Comparison of ENCODE assay signal across 23 cellular contexts in the genomic region with DNA sequence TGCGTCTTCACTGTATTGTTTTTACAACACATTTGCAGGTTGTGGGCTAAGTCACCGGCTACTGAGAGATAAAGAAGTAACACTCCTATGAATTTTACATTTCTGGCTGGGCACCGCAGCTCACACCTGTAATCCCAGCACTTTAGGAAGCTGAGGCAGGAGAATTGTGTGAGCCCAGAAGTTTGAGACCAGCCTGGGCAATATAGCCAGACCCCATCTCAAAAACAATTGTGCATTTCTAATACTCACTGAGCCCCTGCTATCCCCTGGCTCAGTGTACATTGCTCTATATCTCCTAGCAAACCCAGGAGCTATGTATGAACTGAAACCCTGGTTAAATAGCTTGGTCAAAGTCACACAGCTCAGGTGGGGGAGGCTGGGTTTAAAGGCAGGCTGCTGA.
DNase-seq lines count a peak whose midpoint lies in the region; ATAC-seq, FAIRE-seq and TF ChIP-seq lines count a peak whose summit lies in the region.
"Had no signal": no experiment of that assay in that cellular context is flagged by ENCODE, and none has a peak within 500 bp of the region (broad histone marks: within the 10 kb centered on the region; RNA-seq: fewer than 3 reads in every experiment).

No MANE protein-coding gene starts in this region.

- TF ChIP-seq RAD21 in HepG2 (CRISPR knock-in tag; IDR thresholded peaks at IDR 0.05) = no peak

- H3K79me2 ChIP-seq in ACC112 (ENCODE audit: control insufficient read depth, insufficient read depth, low read length, unreplicated experiment) (no peaks in the 10 kb centered on the region), HepG2 (ENCODE audit: insufficient read depth, low read length) (no peaks in the 10 kb centered on the region)

- no peaks in the 10 kb centered on the region for H3K36me3 Mint-ChIP-seq in WTC11
- H3K36me3 Mint-ChIP-seq: mesothelial cell of epicardium; stimulated activated memory B cell treated with anti-CD40 and anti-IgM and Interleukin-4, amounts not matched to agents 10 μg/mL and 1 μg/mL and 100 μg/mL, for 72 hours had no signal

- H3K27me3 Mint-ChIP-seq in WTC11 (ENCODE audit: low read depth) = peaks cover 31% of the 10 kb centered on the region
- H3K27me3 Mint-ChIP-seq: stimulated activated memory B cell treated with anti-CD40 and anti-IgM and Interleukin-4, amounts not matched to agents 10 μg/mL and 1 μg/mL and 100 μg/mL, for 72 hours had no signal

- no peak overlapping the region for H3K4me3 ChIP-seq in ACC112 (ENCODE audit: low read depth, low read length)
- H3K4me3 ChIP-seq in HEK293 (ENCODE audit: low read depth, low read length) = no peak overlapping the region
- H3K4me3 ChIP-seq in HepG2 (replicated peaks in 1 of 3; ENCODE audit: insufficient read depth in 1 of 3, low read depth in 2 of 3, low read length in 3 of 3) = peak overlapping the region in 2 of 3 experiments; percentile 67 to 73; a peak in 4 of 6 replicates

- CTCF ChIA-PET in HEK293 (lab: Yijun Ruan, JAX) = interaction anchor here (1.1 to 1.8 kb wide), 3 partner anchors 10 to 468 kb away, joined by 3 to 4 read pairs (median 4); no protein-coding TSS in a partner anchor
- CTCF ChIA-PET in WTC11 (lab: Charles Lee) = interaction anchor here (0.7 to 2.6 kb wide), 4 partner anchors 11 to 37 kb away, joined by 3 to 11 read pairs (median 3); no protein-coding TSS in a partner anchor
- CTCF ChIA-PET in HepG2 (lab: Yijun Ruan, JAX; ENCODE audit: low intra/inter-chr PET ratio, low total read pairs) = no interaction called here

- in situ Hi-C loops in HepG2 (cut with HindIII; ENCODE audit: extremely low pct_ligation_motif_present, low pct_unique_long_range_greater_than_20kb) = no loop called here

- intact Hi-C loops in HepG2 (cut with micrococcal nuclease; ENCODE audit: unreplicated experiment) = loop anchor here (5.0 to 10.0 kb wide), 2 partner anchors 111 to 166 kb away; partner anchors contain the start of gene ZNF281

- no peak overlapping the region for H3K27ac Mint-ChIP-seq in WTC11
- H3K27ac Mint-ChIP-seq: endodermal cell, mesothelial cell of epicardium had no signal

- H3K9me3 ChIP-seq in HEK293 (ENCODE audit: control insufficient read depth, insufficient read depth, low read depth, low read length) (no peaks in the 10 kb centered on the region), HepG2 (ENCODE audit: low read length) (no peaks in the 10 kb centered on the region)
- H3K9me3 ChIP-seq: Caco-2, Peyer's patch, tibial nerve had no signal

- H3K36me3 ChIP-seq in ACC112 (ENCODE audit: insufficient read depth, low read length) (no peaks in the 10 kb centered on the region), HEK293 (ENCODE audit: control insufficient read depth in 2 of 2, insufficient read depth in 1 of 2, low read length in 2 of 2) (no peaks in the 10 kb centered on the region), HepG2 (replicated peaks in 1 of 2; ENCODE audit: control insufficient read depth in 1 of 2, insufficient read depth in 2 of 2, low read length in 2 of 2) (no peaks in the 10 kb centered on the region)
- H3K36me3 ChIP-seq: Peyer's patch, tibial nerve had no signal

- H4K20me1 ChIP-seq in HepG2 (ENCODE audit: insufficient read depth, low read length) = no peaks in the 10 kb centered on the region

- peaks cover 19% of the 10 kb centered on the region for H3K4me1 Mint-ChIP-seq in WTC11

- H3K4me3 Mint-ChIP-seq in WTC11 = no peak overlapping the region

- H3K4me1 ChIP-seq in ACC112 (ENCODE audit: control insufficient read depth, insufficient read depth, low read length, unreplicated experiment) (no peaks in the 10 kb centered on the region), HEK293 (ENCODE audit: control insufficient read depth, insufficient read depth, low read length) (no peaks in the 10 kb centered on the region), HepG2 (ENCODE audit: insufficient read depth, low read length) (peaks cover 51% of the 10 kb centered on the region)

- no peak for TF ChIP-seq CTCF in HEK293 (tag by site-specific recombination; IDR thresholded peaks at IDR 0.05)
- TF ChIP-seq CTCF in WTC11 (IDR thresholded peaks at IDR 0.05) = no peak
- TF ChIP-seq CTCF in HepG2 (CRISPR knock-in tag; IDR thresholded peaks at IDR 0.05) = no peak

- no peak for FAIRE-seq in HepG2 (lab: Jason Lieb, UNC)

- peak overlapping the region; percentile 29; the same call in 1 of the 2 replicates for H3K9ac ChIP-seq in HepG2 (ENCODE audit: insufficient read depth, low read depth, low read length)

- H3K27me3 ChIP-seq in ACC112 (ENCODE audit: insufficient read depth, low read length) = no peaks in the 10 kb centered on the region
- peaks cover 0 to 14% of the 10 kb centered on the region in 2 experiments; a peak in 2 of 5 replicates for H3K27me3 ChIP-seq in HepG2 (ENCODE audit: control insufficient read depth in 1 of 2, insufficient read depth in 2 of 2, low read length in 2 of 2)
- H3K27me3 ChIP-seq: Peyer's patch, tibial nerve had no signal

- peak overlapping the region; percentile 89 for H3K4me2 ChIP-seq in HepG2 (ENCODE audit: low read depth, low read length)

- 72% methylated on average over 3 of the region's 3 CpGs for WGBS in HepG2 (ENCODE audit: low lambda C conversion rate)

- H2AFZ ChIP-seq in ACC112 (ENCODE audit: low read length, unreplicated experiment) (peak overlapping the region; percentile 78), HepG2 (ENCODE audit: low read length) (no peak overlapping the region)

- DNase-seq in WTC11 (ENCODE audit: low spot score) (no peak), HepG2 (ENCODE audit: low spot score) (no peak), substantia nigra (lab: John Stamatoyannopoulos, UW) (no peak), H4 (ENCODE audit: low spot score) (no peak)
- DNase-seq: activated CD4-positive, alpha-beta T cell treated with anti-CD3 and anti-CD28 coated beads for 4 hours; activated effector memory CD4-positive, alpha-beta T cell treated with anti-CD3 and anti-CD28 coated beads, Interleukin-2, amount 50 U/mL, for 16 hours; amniotic stem cell; Caco-2; cerebellar nuclear complex; GOT3; NCI-H1092; NCI-H2171; Peyer's patch; stimulated activated CD4-positive, alpha-beta T cell treated with anti-CD3 and anti-CD28 coated beads, Interleukin-15, amount 100 ng/mL, for 24 hours; T1000 had no signal

- no peaks in the 10 kb centered on the region for H3K9me3 Mint-ChIP-seq in WTC11
- H3K9me3 Mint-ChIP-seq: endodermal cell; mesothelial cell of epicardium; stimulated activated memory B cell treated with anti-CD40 and anti-IgM and Interleukin-4, amounts not matched to agents 10 μg/mL and 1 μg/mL and 100 μg/mL, for 72 hours had no signal

- POLR2A ChIA-PET in HEK293 (lab: Yijun Ruan, JAX) = interaction anchor here (0.6 kb wide), 1 partner anchor 727 kb away, joined by 4 read pairs; no protein-coding TSS in a partner anchor
- POLR2A ChIA-PET in WTC11 (lab: Charles Lee) = no interaction called here
- POLR2A ChIA-PET in HepG2 (lab: Yijun Ruan, JAX) = interaction anchor here (0.6 to 2.2 kb wide), 4 partner anchors 9 to 595 kb away, joined by 3 to 7 read pairs (median 5); no protein-coding TSS in a partner anchor

- BruUV-seq in HepG2 (replicated peaks; lab: Mats Ljungman, UMichigan) = no TSS peak

- H3K27ac ChIP-seq in ACC112 (ENCODE audit: low read depth, low read length) = no peak overlapping the region
- no peak overlapping the region for H3K27ac ChIP-seq in HEK293 (ENCODE audit: extremely low read depth, low read depth, low read length)
- no peak overlapping the region for H3K27ac ChIP-seq in HepG2 (ENCODE audit: extremely low read length, insufficient read depth, low read length)
- no peak overlapping the region for H3K27ac ChIP-seq in substantia nigra (ENCODE audit: low read depth, low read length, poor library complexity, severe bottlenecking)

- ATAC-seq in WTC11 = no peak
- no peak for ATAC-seq in HepG2
- ATAC-seq in HG03342 (IDR thresholded peaks at IDR 0.05; ENCODE audit: unreplicated experiment) = no peak
- ATAC-seq in HG03432 (IDR thresholded peaks at IDR 0.05; ENCODE audit: unreplicated experiment) = no peak
- ATAC-seq: stimulated activated memory B cell treated with anti-CD40 and anti-IgM and Interleukin-4, amounts not matched to agents 10 μg/mL and 1 μg/mL and 100 μg/mL, for 72 hours had no signal

- TF ChIP-seq EP300 in HepG2 (IDR thresholded peaks at IDR 0.05; ENCODE audit: low read depth in 2 of 2, low read length in 2 of 2) (no peak), HepG2 (CRISPR knock-in tag; IDR thresholded peaks at IDR 0.05; ENCODE audit: borderline replicate concordance) (no peak)

- no peak for TF ChIP-seq POLR2A in HepG2 (IDR thresholded peaks at IDR 0.05; ENCODE audit: insufficient read depth in 1 of 2, low read depth in 2 of 2, low read length in 2 of 2)

TF ChIP-seq in HEK293, 187 proteins besides CTCF, POLR2A, EP300 and RAD21:
- TF ChIP-seq ZNF426 (tag by site-specific recombination; IDR thresholded peaks at IDR 0.05) (no peak), ZNF121 (tag by site-specific recombination; IDR thresholded peaks at IDR 0.05) (peak; percentile 84)

TF ChIP-seq in HepG2, 621 proteins besides CTCF, POLR2A, EP300 and RAD21:
- TF ChIP-seq, protein P1, sequence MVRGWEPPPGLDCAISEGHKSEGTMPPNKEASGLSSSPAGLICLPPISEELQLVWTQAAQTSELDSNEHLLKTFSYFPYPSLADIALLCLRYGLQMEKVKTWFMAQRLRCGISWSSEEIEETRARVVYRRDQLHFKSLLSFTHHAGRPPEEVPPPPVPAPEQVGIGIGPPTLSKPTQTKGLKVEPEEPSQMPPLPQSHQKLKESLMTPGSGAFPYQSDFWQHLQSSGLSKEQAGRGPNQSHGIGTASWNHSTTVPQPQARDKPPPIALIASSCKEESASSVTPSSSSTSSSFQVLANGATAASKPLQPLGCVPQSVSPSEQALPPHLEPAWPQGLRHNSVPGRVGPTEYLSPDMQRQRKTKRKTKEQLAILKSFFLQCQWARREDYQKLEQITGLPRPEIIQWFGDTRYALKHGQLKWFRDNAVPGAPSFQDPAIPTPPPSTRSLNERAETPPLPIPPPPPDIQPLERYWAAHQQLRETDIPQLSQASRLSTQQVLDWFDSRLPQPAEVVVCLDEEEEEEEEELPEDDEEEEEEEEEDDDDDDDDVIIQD (CRISPR knock-in tag; IDR thresholded peaks at IDR 0.05; ENCODE audit: low read depth) = no peak
- TF ChIP-seq SMAD1 (CRISPR knock-in tag; IDR thresholded peaks at IDR 0.05; ENCODE audit: borderline replicate concordance, low read depth) (0 out of 2 replicates have a peak, but pooled peaks have one; percentile 40), POLR2G (IDR thresholded peaks at IDR 0.05; ENCODE audit: low read depth, low read length) (no peak), ZNF121 (CRISPR knock-in tag; IDR thresholded peaks at IDR 0.05) (peak; percentile 92), NPAS2 (CRISPR knock-in tag; IDR thresholded peaks at IDR 0.05; ENCODE audit: borderline replicate concordance) (no peak), ZNF326 (CRISPR knock-in tag; IDR thresholded peaks at IDR 0.05; ENCODE audit: borderline replicate concordance) (no peak), TGIF2 (CRISPR knock-in tag; IDR thresholded peaks at IDR 0.05) (no peak)

Comparison
In these comparisons a context has a peak if more than half of its experiments do, and no peak if none do; other contexts are left out.
1. H3K4me3 ChIP-seq: peak in HepG2 (2 of 3); none in ACC112 (single experiment) and HEK293 (single experiment).